8 cellular contexts compared by ENCODE assay signal in the genomic region with DNA sequence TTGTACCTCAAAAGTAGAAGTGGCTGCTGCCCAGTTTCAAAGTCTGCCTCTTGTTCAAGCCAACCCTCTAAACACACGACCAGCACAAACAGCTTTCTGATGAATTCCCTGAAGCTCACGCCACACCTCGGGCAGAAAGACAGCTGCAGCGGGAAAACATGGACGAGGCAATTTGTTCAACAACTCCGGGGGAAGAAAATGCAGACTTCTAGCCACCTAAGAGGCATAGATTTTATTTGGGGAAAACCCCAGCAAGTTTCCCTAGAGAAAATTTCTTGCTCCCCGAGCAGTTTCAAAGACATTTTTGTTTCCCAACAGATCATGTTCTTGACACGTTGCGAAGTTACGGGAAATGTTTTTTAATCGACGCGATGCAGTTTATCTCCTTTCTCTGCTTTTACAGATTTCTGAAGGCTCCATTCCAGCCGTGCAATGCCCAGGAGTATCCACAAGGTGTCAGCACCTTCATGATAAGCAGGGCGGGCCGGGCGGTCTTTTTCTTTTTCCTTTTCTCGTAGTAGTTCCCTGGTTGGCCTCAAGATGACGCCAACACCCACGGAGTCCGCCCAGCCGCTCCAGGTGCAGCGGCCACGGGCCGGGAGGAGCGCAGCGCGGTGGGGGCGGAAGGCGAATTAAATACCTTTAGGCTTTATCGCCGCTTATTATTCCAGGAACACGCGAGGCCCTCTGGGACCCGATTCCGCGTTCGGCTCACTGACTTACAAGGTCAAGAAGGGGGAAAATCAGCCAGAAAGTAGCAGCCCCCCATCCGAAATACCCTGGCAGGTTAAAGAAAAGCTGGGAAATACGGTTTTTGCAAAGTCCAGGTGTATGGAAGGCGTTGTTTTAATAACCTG. TPM values are rescaled to one million over a fixed set of nuclear protein-coding genes. Genes with fewer than 3 reads are reported as not detected.
A peak's percentile ranks its signal among the peaks of the same experiment; 100 is the strongest.
DNase-seq lines count a peak whose midpoint lies in the region; ATAC-seq, FAIRE-seq and TF ChIP-seq lines count a peak whose summit lies in the region.

No MANE protein-coding gene starts in this region.

- peak; percentile 71 for ATAC-seq in HG03045 (IDR thresholded peaks at IDR 0.05; ENCODE audit: unreplicated experiment)
- ATAC-seq in GM18511 (IDR thresholded peaks at IDR 0.05; ENCODE audit: unreplicated experiment): no peak

- H3K4me2 ChIP-seq in keratinocyte (ENCODE audit: control insufficient read depth, extremely low read depth, insufficient read depth, low read depth, low read length): peak overlapping the region; percentile 88

- peaks cover 13% of the 10 kb centered on the region for H3K4me1 ChIP-seq in keratinocyte (ENCODE audit: control insufficient read depth, extremely low read depth, insufficient read depth, low read length)

- TF ChIP-seq CTCF in WERI-Rb-1 (IDR thresholded peaks at IDR 0.05; ENCODE audit: low read depth, low read length): peak; percentile 76
- TF ChIP-seq CTCF in bronchial epithelial cell (IDR thresholded peaks at IDR 0.05; ENCODE audit: insufficient read depth, low read length, severe bottlenecking): peak; percentile 99
- peak; percentile 87 to 100 (median 100) for TF ChIP-seq CTCF in keratinocyte (optimal IDR thresholded peaks at IDR 0.05 in 1 of 3, IDR thresholded peaks at IDR 0.05 in 1 of 3, conservative IDR thresholded peaks at IDR 0.05 in 1 of 3; ENCODE audit: extremely low read depth in 1 of 3, insufficient read depth in 2 of 3, low read length in 3 of 3)

- no peak for FAIRE-seq in bronchial epithelial cell (lab: Jason Lieb, UNC)
- peak; percentile 17 for FAIRE-seq in keratinocyte (lab: Jason Lieb, UNC)

- H3K9me3 ChIP-seq in WERI-Rb-1 (ENCODE audit: severe bottlenecking): no peaks in the 10 kb centered on the region
- H3K9me3 ChIP-seq in keratinocyte (ENCODE audit: control insufficient read depth, low read depth, low read length): no peaks in the 10 kb centered on the region

- H2AFZ ChIP-seq in keratinocyte (ENCODE audit: control insufficient read depth, low read length): peak overlapping the region; percentile 72

- DNase-seq in GM04503 (ENCODE audit: low read depth) (peak; percentile 34), NCI-H2227 treated with DMSO at 0.1 percent for 48 hours (lab: John Stamatoyannopoulos, UW) (peak; percentile 66), WERI-Rb-1 (peak; percentile 69), bronchial epithelial cell (ENCODE audit: low read depth) (peak; percentile 67), keratinocyte (ENCODE audit: low read depth, low spot score) (peak; percentile 58)
- peak; percentile 80 to 85 for DNase-seq in stimulated activated CD4-positive, alpha-beta T cell treated with anti-CD3 and anti-CD28 coated beads, Interleukin-15, amount 100 ng/mL, for 48 hours (ENCODE audit: low read depth in 2 of 2)

- H3K36me3 ChIP-seq in WERI-Rb-1 (no peaks in the 10 kb centered on the region), bronchial epithelial cell (ENCODE audit: control insufficient read depth, insufficient read depth, low read length) (no peaks in the 10 kb centered on the region), keratinocyte (ENCODE audit: control insufficient read depth in 2 of 2, extremely low read depth in 1 of 2, insufficient read depth in 2 of 2, low read length in 2 of 2) (no peaks in the 10 kb centered on the region)

- no peaks in the 10 kb centered on the region for H3K9me1 ChIP-seq in keratinocyte (ENCODE audit: control insufficient read depth, extremely low read depth, insufficient read depth, low read length)

- dilution Hi-C loops in keratinocyte (cut with MboI; ENCODE audit: extremely low pct_ligation_motif_present, low sequenced_read_pairs): loop anchor here (25.0 kb wide), 1 partner anchor 699 kb away; no protein-coding TSS in a partner anchor

- peak overlapping the region; percentile 54 for H3K9ac ChIP-seq in keratinocyte (ENCODE audit: control insufficient read depth, extremely low read depth, insufficient read depth, low read length)

- no peaks in the 10 kb centered on the region for H3K79me2 ChIP-seq in keratinocyte (ENCODE audit: control insufficient read depth, insufficient read depth, low read length)

- H3K27me3 ChIP-seq in WERI-Rb-1 (ENCODE audit: insufficient read depth, low read depth, severe bottlenecking) (peaks cover 37% of the 10 kb centered on the region), bronchial epithelial cell (ENCODE audit: control insufficient read depth, insufficient read depth, low read length) (peaks cover 24% of the 10 kb centered on the region), keratinocyte (ENCODE audit: control insufficient read depth, extremely low read depth, insufficient read depth, low read length) (peaks cover 54% of the 10 kb centered on the region)

- no peak overlapping the region for H3K27ac ChIP-seq in WERI-Rb-1
- H3K27ac ChIP-seq in keratinocyte (ENCODE audit: control insufficient read depth, insufficient read depth, low read length): peak overlapping the region; percentile 6

- H3K4me3 ChIP-seq in WERI-Rb-1 (ENCODE audit: low read depth, low read length) (peak overlapping the region; percentile 21; the same call in 1 of the 2 replicates), bronchial epithelial cell (ENCODE audit: low read depth, low read length) (no peak overlapping the region), keratinocyte (ENCODE audit: control insufficient read depth in 2 of 3, extremely low read depth in 1 of 3, insufficient read depth in 2 of 3, low read depth in 1 of 3, low read length in 3 of 3) (peak overlapping the region in 2 of 3 experiments; percentile 32 to 38)

- no peaks in the 10 kb centered on the region for H4K20me1 ChIP-seq in keratinocyte (ENCODE audit: control insufficient read depth, extremely low read depth, insufficient read depth, low read length)

RNA-seq across cellular contexts. Expression of a gene that starts 2.9 kb away (rescaled TPM):
- total RNA-seq in bronchial epithelial cell: under 0.01 TPM in 1 of 2 replicates, not detected in the other
- polyA plus RNA-seq in keratinocyte: 0.02 TPM in 1 of 3 replicates, not detected in the others
- not detected for polyA plus RNA-seq in keratinocyte (2011; ENCODE audit: low read depth)
- polyA plus RNA-seq in keratinocyte (2011; cell fraction: cytosol; rRNA removed): not detected in 2 replicates
- 0.05 TPM in 1 of 2 replicates, not detected in the other for polyA plus RNA-seq in keratinocyte (2011; cell fraction: nucleus; rRNA removed)
- 0.07 TPM in 1 of 2 replicates, not detected in the other for polyA plus RNA-seq in keratinocyte (2012; ENCODE audit: low replicate concordance)
- polyA minus RNA-seq in keratinocyte: not detected in 3 replicates
- not detected for polyA minus RNA-seq in keratinocyte (2011; cell fraction: cytosol; rRNA and poly(A)+ RNA removed)
- polyA minus RNA-seq in keratinocyte (2011; cell fraction: nucleus; rRNA and poly(A)+ RNA removed): not detected in 2 replicates

RNA-seq across cellular contexts. Expression of a gene that starts 8.7 kb away (rescaled TPM):
- total RNA-seq in bronchial epithelial cell: 13.2 and 19.7 TPM in 2 replicates
- 11.5 to 16.2 TPM (median 14.7 TPM) in 3 replicates for polyA plus RNA-seq in keratinocyte
- 6.9 TPM for polyA plus RNA-seq in keratinocyte (2011; ENCODE audit: low read depth)
- polyA plus RNA-seq in keratinocyte (2011; cell fraction: cytosol; rRNA removed): 6.7 and 7.5 TPM in 2 replicates
- polyA plus RNA-seq in keratinocyte (2011; cell fraction: nucleus; rRNA removed): 56.3 and 57.2 TPM in 2 replicates
- polyA plus RNA-seq in keratinocyte (2012; ENCODE audit: low replicate concordance): 10.6 and 12.0 TPM in 2 replicates
- 3.4 to 14.0 TPM (median 13.6 TPM) in 3 replicates for polyA minus RNA-seq in keratinocyte
- 5.2 TPM for polyA minus RNA-seq in keratinocyte (2011; cell fraction: cytosol; rRNA and poly(A)+ RNA removed)
- 17.8 and 25.4 TPM in 2 replicates for polyA minus RNA-seq in keratinocyte (2011; cell fraction: nucleus; rRNA and poly(A)+ RNA removed)

RNA-seq across cellular contexts. Expression of a gene that starts 14.6 kb away (rescaled TPM):
- total RNA-seq in bronchial epithelial cell: 1.1 and 1.5 TPM in 2 replicates
- 0.10 to 0.13 TPM (median 0.11 TPM) in 3 replicates for polyA plus RNA-seq in keratinocyte
- polyA plus RNA-seq in keratinocyte (2011; ENCODE audit: low read depth): 0.11 TPM
- 0.08 and 0.09 TPM in 2 replicates for polyA plus RNA-seq in keratinocyte (2011; cell fraction: cytosol; rRNA removed)
- polyA plus RNA-seq in keratinocyte (2011; cell fraction: nucleus; rRNA removed): 0.13 and 0.15 TPM in 2 replicates
- polyA plus RNA-seq in keratinocyte (2012; ENCODE audit: low replicate concordance): 0.11 and 0.24 TPM in 2 replicates
- polyA minus RNA-seq in keratinocyte: 0.07 TPM in 1 of 3 replicates, not detected in the others
- polyA minus RNA-seq in keratinocyte (2011; cell fraction: cytosol; rRNA and poly(A)+ RNA removed): not detected
- polyA minus RNA-seq in keratinocyte (2011; cell fraction: nucleus; rRNA and poly(A)+ RNA removed): 0.11 and 0.23 TPM in 2 replicates

RNA-seq across cellular contexts. Expression of a gene that starts 53.4 kb away (rescaled TPM):
- total RNA-seq in bronchial epithelial cell: 0.26 TPM in 1 of 2 replicates, not detected in the other
- polyA plus RNA-seq in keratinocyte: not detected in 3 replicates
- polyA plus RNA-seq in keratinocyte (2011; ENCODE audit: low read depth): not detected
- polyA plus RNA-seq in keratinocyte (2011; cell fraction: cytosol; rRNA removed): not detected in 2 replicates
- polyA plus RNA-seq in keratinocyte (2011; cell fraction: nucleus; rRNA removed): not detected in 2 replicates
- not detected in 2 replicates for polyA plus RNA-seq in keratinocyte (2012; ENCODE audit: low replicate concordance)
- polyA minus RNA-seq in keratinocyte: not detected in 3 replicates
- not detected for polyA minus RNA-seq in keratinocyte (2011; cell fraction: cytosol; rRNA and poly(A)+ RNA removed)
- polyA minus RNA-seq in keratinocyte (2011; cell fraction: nucleus; rRNA and poly(A)+ RNA removed): not detected in 2 replicates
